34 cellular contexts compared by ENCODE assay signal in the genomic region with DNA sequence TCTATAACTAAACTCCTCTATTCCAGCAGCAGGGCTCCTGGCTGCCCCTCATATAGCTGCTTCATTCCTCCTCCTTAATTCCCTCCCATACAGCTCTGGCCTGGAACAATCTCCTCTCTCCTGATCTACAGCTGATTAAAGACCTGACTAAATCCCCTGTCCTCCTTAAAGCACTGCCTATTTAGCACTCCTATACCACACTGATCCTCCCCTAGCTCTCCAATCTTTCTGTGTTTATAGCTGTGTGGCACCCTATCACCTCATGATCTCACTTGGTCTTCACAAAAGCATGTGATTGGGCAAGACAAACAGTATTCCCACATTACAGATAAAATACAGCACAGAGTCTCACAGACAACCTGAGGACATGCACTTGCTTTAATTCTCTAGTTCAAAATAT. TPM values are rescaled to one million over a fixed set of nuclear protein-coding genes. Genes with fewer than 3 reads are reported as not detected.
DNase-seq lines count a peak whose midpoint lies in the region; ATAC-seq, FAIRE-seq and TF ChIP-seq lines count a peak whose summit lies in the region.
"Had no signal": no experiment of that assay in that cellular context is flagged by ENCODE, and none has a peak within 500 bp of the region (broad histone marks: within the 10 kb centered on the region; RNA-seq: fewer than 3 reads in every experiment).

No MANE protein-coding gene starts in this region.

- H3K9me3 ChIP-seq in kidney (ENCODE audit: control insufficient read depth in 1 of 2, low read length in 2 of 2) = no peaks in the 10 kb centered on the region
- H3K9me3 ChIP-seq: colonic mucosa, neutrophil, prostate gland, testis, vagina had no signal

- H3K27ac Mint-ChIP-seq in activated naive CD8-positive, alpha-beta T cell treated with anti-CD3 and anti-CD28 coated beads, Interleukin-2, amount 50 U/mL, for 24 hours = peak overlapping the region; percentile 0
- no peak overlapping the region for H3K27ac Mint-ChIP-seq in activated naive CD8-positive, alpha-beta T cell treated with anti-CD3 and anti-CD28 coated beads for 36 hours
- H3K27ac Mint-ChIP-seq in activated T-helper 17 cell treated with anti-CD3 and anti-CD28 coated beads, Interleukin-2, amount 50 U/mL, for 72 hours = peak overlapping the region; percentile 21
- H3K27ac Mint-ChIP-seq in nephron = peak overlapping the region; percentile 1 to 48 (median 31)
- H3K27ac Mint-ChIP-seq: activated CD4-positive, alpha-beta T cell treated with anti-CD3 and anti-CD28 coated beads, Interleukin-2, amount 10 ng/mL, durations not matched to agents 7 days and 5 days; activated CD8-positive, alpha-beta memory T cell treated with anti-CD3 and anti-CD28 coated beads, Interleukin-2, amount 10 ng/mL, durations not matched to agents 7 days and 5 days; CD8-positive, alpha-beta T cell had no signal

- no peaks in the 10 kb centered on the region for H3K4me1 ChIP-seq in kidney (ENCODE audit: control insufficient read depth in 1 of 2, insufficient read depth in 1 of 2, low read depth in 1 of 2, low read length in 2 of 2)
- H3K4me1 ChIP-seq: colonic mucosa, prostate gland, vagina had no signal

- FAIRE-seq in kidney (lab: Jason Lieb, UNC) = no peak

- H3K36me3 ChIP-seq in kidney (ENCODE audit: control insufficient read depth in 1 of 2, insufficient read depth in 2 of 2, low read length in 2 of 2) = no peaks in the 10 kb centered on the region
- H3K36me3 ChIP-seq: cardiac muscle cell, colonic mucosa, neutrophil, prostate gland, vagina had no signal

- no peaks in the 10 kb centered on the region for H3K9me3 Mint-ChIP-seq in activated naive CD8-positive, alpha-beta T cell treated with anti-CD3 and anti-CD28 coated beads, Interleukin-2, amount 50 U/mL, for 24 hours
- no peaks in the 10 kb centered on the region for H3K9me3 Mint-ChIP-seq in activated naive CD8-positive, alpha-beta T cell treated with anti-CD3 and anti-CD28 coated beads for 36 hours
- H3K9me3 Mint-ChIP-seq in activated T-helper 17 cell treated with anti-CD3 and anti-CD28 coated beads, Interleukin-2, amount 50 U/mL, for 72 hours = no peaks in the 10 kb centered on the region
- H3K9me3 Mint-ChIP-seq in nephron = no peaks in the 10 kb centered on the region
- H3K9me3 Mint-ChIP-seq: activated CD4-positive, alpha-beta T cell treated with anti-CD3 and anti-CD28 coated beads, Interleukin-2, amount 10 ng/mL, durations not matched to agents 7 days and 5 days; CD8-positive, alpha-beta T cell; effector memory CD8-positive, alpha-beta T cell; IgD-negative memory B cell had no signal

- H3K27ac ChIP-seq in kidney (ENCODE audit: low read depth in 2 of 2, low read length in 2 of 2) = no peak overlapping the region
- H3K27ac ChIP-seq: cardiac muscle cell, colonic mucosa, neutrophil, prostate gland, testis, vagina had no signal

- H3K9ac ChIP-seq in kidney (ENCODE audit: low read length in 2 of 2) = no peak overlapping the region

- H3K4me1 Mint-ChIP-seq in activated naive CD8-positive, alpha-beta T cell treated with anti-CD3 and anti-CD28 coated beads, Interleukin-2, amount 50 U/mL, for 24 hours = peaks cover 40% of the 10 kb centered on the region
- H3K4me1 Mint-ChIP-seq in activated naive CD8-positive, alpha-beta T cell treated with anti-CD3 and anti-CD28 coated beads for 36 hours = peaks cover 40% of the 10 kb centered on the region
- peaks cover 29% of the 10 kb centered on the region for H3K4me1 Mint-ChIP-seq in activated T-helper 17 cell treated with anti-CD3 and anti-CD28 coated beads, Interleukin-2, amount 50 U/mL, for 72 hours
- H3K4me1 Mint-ChIP-seq in nephron = peaks cover 21% of the 10 kb centered on the region

- TF ChIP-seq CTCF in nephron (IDR thresholded peaks at IDR 0.05; ENCODE audit: unreplicated experiment in 3 of 3) (no peak), kidney (IDR thresholded peaks at IDR 0.05; ENCODE audit: borderline replicate concordance, extremely low read depth, insufficient read depth) (no peak)

- no peaks in the 10 kb centered on the region for H3K27me3 Mint-ChIP-seq in activated naive CD8-positive, alpha-beta T cell treated with anti-CD3 and anti-CD28 coated beads, Interleukin-2, amount 50 U/mL, for 24 hours
- H3K27me3 Mint-ChIP-seq in activated naive CD8-positive, alpha-beta T cell treated with anti-CD3 and anti-CD28 coated beads for 36 hours = no peaks in the 10 kb centered on the region
- no peaks in the 10 kb centered on the region for H3K27me3 Mint-ChIP-seq in activated T-helper 17 cell treated with anti-CD3 and anti-CD28 coated beads, Interleukin-2, amount 50 U/mL, for 72 hours
- H3K27me3 Mint-ChIP-seq in nephron (ENCODE audit: low read depth) = no peaks in the 10 kb centered on the region
- H3K27me3 Mint-ChIP-seq: activated CD4-positive, alpha-beta T cell treated with anti-CD3 and anti-CD28 coated beads, Interleukin-2, amount 10 ng/mL, durations not matched to agents 7 days and 5 days; activated CD8-positive, alpha-beta memory T cell treated with anti-CD3 and anti-CD28 coated beads, Interleukin-2, amount 10 ng/mL, durations not matched to agents 7 days and 5 days; effector memory CD8-positive, alpha-beta T cell; IgD-negative memory B cell had no signal

- ATAC-seq in activated naive CD8-positive, alpha-beta T cell treated with anti-CD3 and anti-CD28 coated beads, Interleukin-2, amount 50 U/mL, for 24 hours = no peak
- ATAC-seq in activated T-helper 17 cell treated with anti-CD3 and anti-CD28 coated beads, Interleukin-2, amount 50 U/mL, for 72 hours (replicated peaks) = no peak
- ATAC-seq in GM21786 (IDR thresholded peaks at IDR 0.05; ENCODE audit: unreplicated experiment) (no peak), HG03432 (IDR thresholded peaks at IDR 0.05; ENCODE audit: unreplicated experiment) (no peak)
- ATAC-seq: activated CD8-positive, alpha-beta memory T cell treated with anti-CD3 and anti-CD28 coated beads, Interleukin-2, amount 10 ng/mL, durations not matched to agents 7 days and 5 days; CD8-positive, alpha-beta T cell; effector memory CD8-positive, alpha-beta T cell; esophagus mucosa; left cardiac atrium; sciatic nerve; SK-N-SH treated with all-trans-retinoic acid at 6 μM for 48 hours had no signal

- DNase-seq in activated naive CD8-positive, alpha-beta T cell treated with anti-CD3 and anti-CD28 coated beads, Interleukin-2, amount 50 U/mL, for 24 hours = no peak
- DNase-seq in activated naive CD8-positive, alpha-beta T cell treated with anti-CD3 and anti-CD28 coated beads for 36 hours = no peak
- DNase-seq in kidney (no peak), DMS153 treated with DMSO at 0.1 percent for 48 hours (lab: John Stamatoyannopoulos, UW; ENCODE audit: unreplicated experiment) (no peak)
- DNase-seq: activated CD4-positive, alpha-beta T cell treated with anti-CD3 and anti-CD28 coated beads, Interleukin-2, amount 10 ng/mL, durations not matched to agents 7 days and 5 days; activated CD8-positive, alpha-beta memory T cell treated with anti-CD3 and anti-CD28 coated beads, Interleukin-2, amount 10 ng/mL, durations not matched to agents 7 days and 5 days; activated naive CD4-positive, alpha-beta T cell treated with anti-CD3 and anti-CD28 coated beads, Interleukin-2, amount 50 U/mL, for 16 hours; aorta; CD8-positive, alpha-beta T cell; colonic mucosa; DMS153; effector memory CD8-positive, alpha-beta T cell; foreskin melanocyte; GOT3; left cardiac atrium; mammary epithelial cell; NCI-H1105; NCI-H2029; stimulated activated CD4-positive, alpha-beta T cell treated with anti-CD3 and anti-CD28 coated beads, Interleukin-12 subunit alpha, Interleukin-12 subunit beta, amount 100 ng/mL, for 4 hours; stimulated activated CD4-positive, alpha-beta T cell treated with anti-CD3 and anti-CD28 coated beads, Interleukin-4, amount 100 ng/mL, for 1 hour; stimulated activated naive CD4-positive, alpha-beta T cell treated with Interleukin-2 at 50 U/mL for 16 hours; testis had no signal

- H3K4me3 ChIP-seq in kidney (ENCODE audit: low read length in 2 of 2) = no peak overlapping the region
- H3K4me3 ChIP-seq: cardiac muscle cell, colonic mucosa, prostate gland, testis, vagina had no signal

- no peak overlapping the region for H3K4me3 Mint-ChIP-seq in activated naive CD8-positive, alpha-beta T cell treated with anti-CD3 and anti-CD28 coated beads, Interleukin-2, amount 50 U/mL, for 24 hours
- H3K4me3 Mint-ChIP-seq in activated naive CD8-positive, alpha-beta T cell treated with anti-CD3 and anti-CD28 coated beads for 36 hours = no peak overlapping the region
- H3K4me3 Mint-ChIP-seq in activated T-helper 17 cell treated with anti-CD3 and anti-CD28 coated beads, Interleukin-2, amount 50 U/mL, for 72 hours = no peak overlapping the region
- H3K4me3 Mint-ChIP-seq in nephron = no peak overlapping the region
- H3K4me3 Mint-ChIP-seq: activated CD4-positive, alpha-beta T cell treated with anti-CD3 and anti-CD28 coated beads, Interleukin-2, amount 10 ng/mL, durations not matched to agents 7 days and 5 days; activated CD8-positive, alpha-beta memory T cell treated with anti-CD3 and anti-CD28 coated beads, Interleukin-2, amount 10 ng/mL, durations not matched to agents 7 days and 5 days; CD8-positive, alpha-beta T cell; effector memory CD8-positive, alpha-beta T cell had no signal

- peaks cover 3% of the 10 kb centered on the region for H3K36me3 Mint-ChIP-seq in activated naive CD8-positive, alpha-beta T cell treated with anti-CD3 and anti-CD28 coated beads, Interleukin-2, amount 50 U/mL, for 24 hours (ENCODE audit: low read depth)
- H3K36me3 Mint-ChIP-seq in activated naive CD8-positive, alpha-beta T cell treated with anti-CD3 and anti-CD28 coated beads for 36 hours = peaks cover 6% of the 10 kb centered on the region
- H3K36me3 Mint-ChIP-seq in activated T-helper 17 cell treated with anti-CD3 and anti-CD28 coated beads, Interleukin-2, amount 50 U/mL, for 72 hours (ENCODE audit: low read depth) = no peaks in the 10 kb centered on the region
- no peaks in the 10 kb centered on the region for H3K36me3 Mint-ChIP-seq in nephron (ENCODE audit: low read depth)
- H3K36me3 Mint-ChIP-seq: CD8-positive, alpha-beta T cell had no signal

- intact Hi-C loops in kidney (cut with DNase I) = no loop called here

RNA-seq across cellular contexts. Expression of a gene that starts 17.4 kb away (rescaled TPM):
- total RNA-seq in activated naive CD8-positive, alpha-beta T cell treated with anti-CD3 and anti-CD28 coated beads for 36 hours = 10 to 100 TPM; 20.3 to 22.3 TPM
- 10 to 100 TPM; 19.9 to 33.8 TPM for total RNA-seq in activated T-helper 17 cell treated with anti-CD3 and anti-CD28 coated beads, Interleukin-2, amount 50 U/mL, for 72 hours
- total RNA-seq in kidney = 25.6 TPM
- polyA plus RNA-seq in kidney (ENCODE audit: insufficient read depth, low read depth, low replicate concordance) = 6.3 TPM

RNA-seq across cellular contexts. Expression of a gene that starts 51.6 kb away (rescaled TPM):
- total RNA-seq in activated naive CD8-positive, alpha-beta T cell treated with anti-CD3 and anti-CD28 coated beads for 36 hours = 100 to 1,000 TPM; 400 to 410 TPM
- total RNA-seq in activated T-helper 17 cell treated with anti-CD3 and anti-CD28 coated beads, Interleukin-2, amount 50 U/mL, for 72 hours = 100 to 1,000 TPM; 407 to 411 TPM
- 724 TPM for total RNA-seq in kidney
- polyA plus RNA-seq in kidney (ENCODE audit: insufficient read depth, low read depth, low replicate concordance) = 644 TPM
